8 cellular contexts compared by ENCODE assay signal in the genomic region with DNA sequence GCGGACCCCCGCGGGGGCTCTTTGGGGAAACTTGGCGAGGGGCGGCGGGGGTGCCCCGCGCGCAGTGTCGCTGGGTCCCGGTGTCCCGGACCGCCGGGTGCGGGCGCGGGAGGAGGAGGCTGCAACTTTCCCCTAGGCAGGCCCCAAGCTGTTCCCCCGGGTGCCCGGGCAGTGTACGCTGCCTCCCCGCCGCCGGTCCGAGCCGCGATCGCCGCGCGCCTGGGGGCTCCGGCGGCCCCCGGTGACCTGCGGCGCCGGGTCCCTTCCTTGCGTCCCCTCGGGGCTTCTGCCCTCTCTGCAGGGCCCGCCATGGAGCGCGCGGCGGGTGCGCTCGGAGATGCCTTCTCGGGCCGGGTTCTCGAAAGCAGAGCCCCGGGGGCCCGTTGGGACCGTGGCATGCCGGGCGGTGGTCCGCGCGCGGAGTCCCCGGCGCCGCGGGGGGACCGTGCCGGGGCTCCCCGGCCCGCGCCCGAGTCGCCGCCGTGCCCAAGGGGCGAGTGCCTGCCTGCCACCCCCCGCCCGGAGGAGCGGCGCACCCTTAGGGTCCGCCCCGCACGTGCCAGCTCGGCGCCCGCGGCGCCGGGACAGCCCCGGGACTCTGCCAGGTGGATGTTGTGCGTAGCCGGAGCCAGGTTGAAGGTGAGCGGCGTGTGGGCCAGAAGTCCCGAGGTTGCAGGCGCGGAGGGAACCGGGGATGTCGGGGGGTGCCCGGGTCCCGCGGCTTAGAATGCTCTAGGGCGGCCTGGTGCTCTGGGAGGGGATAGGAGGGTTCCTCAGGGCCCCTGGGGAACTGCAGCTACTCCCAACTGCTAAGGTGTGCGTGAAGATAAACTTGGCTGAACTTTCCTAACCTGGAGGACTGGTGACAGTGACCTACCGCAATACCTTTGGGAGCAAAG. TPM values are rescaled to one million over a fixed set of nuclear protein-coding genes. Genes with fewer than 3 reads are reported as not detected.
DNase-seq lines count a peak whose midpoint lies in the region; ATAC-seq and TF ChIP-seq lines count a peak whose summit lies in the region.

A gene with protein sequence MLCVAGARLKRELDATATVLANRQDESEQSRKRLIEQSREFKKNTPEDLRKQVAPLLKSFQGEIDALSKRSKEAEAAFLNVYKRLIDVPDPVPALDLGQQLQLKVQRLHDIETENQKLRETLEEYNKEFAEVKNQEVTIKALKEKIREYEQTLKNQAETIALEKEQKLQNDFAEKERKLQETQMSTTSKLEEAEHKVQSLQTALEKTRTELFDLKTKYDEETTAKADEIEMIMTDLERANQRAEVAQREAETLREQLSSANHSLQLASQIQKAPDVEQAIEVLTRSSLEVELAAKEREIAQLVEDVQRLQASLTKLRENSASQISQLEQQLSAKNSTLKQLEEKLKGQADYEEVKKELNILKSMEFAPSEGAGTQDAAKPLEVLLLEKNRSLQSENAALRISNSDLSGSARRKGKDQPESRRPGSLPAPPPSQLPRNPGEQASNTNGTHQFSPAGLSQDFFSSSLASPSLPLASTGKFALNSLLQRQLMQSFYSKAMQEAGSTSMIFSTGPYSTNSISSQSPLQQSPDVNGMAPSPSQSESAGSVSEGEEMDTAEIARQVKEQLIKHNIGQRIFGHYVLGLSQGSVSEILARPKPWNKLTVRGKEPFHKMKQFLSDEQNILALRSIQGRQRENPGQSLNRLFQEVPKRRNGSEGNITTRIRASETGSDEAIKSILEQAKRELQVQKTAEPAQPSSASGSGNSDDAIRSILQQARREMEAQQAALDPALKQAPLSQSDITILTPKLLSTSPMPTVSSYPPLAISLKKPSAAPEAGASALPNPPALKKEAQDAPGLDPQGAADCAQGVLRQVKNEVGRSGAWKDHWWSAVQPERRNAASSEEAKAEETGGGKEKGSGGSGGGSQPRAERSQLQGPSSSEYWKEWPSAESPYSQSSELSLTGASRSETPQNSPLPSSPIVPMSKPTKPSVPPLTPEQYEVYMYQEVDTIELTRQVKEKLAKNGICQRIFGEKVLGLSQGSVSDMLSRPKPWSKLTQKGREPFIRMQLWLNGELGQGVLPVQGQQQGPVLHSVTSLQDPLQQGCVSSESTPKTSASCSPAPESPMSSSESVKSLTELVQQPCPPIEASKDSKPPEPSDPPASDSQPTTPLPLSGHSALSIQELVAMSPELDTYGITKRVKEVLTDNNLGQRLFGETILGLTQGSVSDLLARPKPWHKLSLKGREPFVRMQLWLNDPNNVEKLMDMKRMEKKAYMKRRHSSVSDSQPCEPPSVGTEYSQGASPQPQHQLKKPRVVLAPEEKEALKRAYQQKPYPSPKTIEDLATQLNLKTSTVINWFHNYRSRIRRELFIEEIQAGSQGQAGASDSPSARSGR (N-terminal part only) (plus strand): TSS at position 596 of the 899 bp plus-strand sequence. CDS start 14 bp downstream, at position 610.

- DNase-seq in ACHN, result peak; percentile 19
- DNase-seq in H7, result peak; percentile 73
- DNase-seq in SK-N-MC (ENCODE audit: low read depth, low spot score), result no peak
- DNase-seq in MCF 10A (ENCODE audit: unreplicated experiment), result peak; percentile 38
- no peak for DNase-seq in kidney epithelial cell (ENCODE audit: low read depth)
- peak; percentile 37 to 47 for DNase-seq in stimulated activated CD4-positive, alpha-beta T cell treated with anti-CD3 and anti-CD28 coated beads, Interleukin-2, amount 100 ng/mL, for 24 hours

- H3K4me3 Mint-ChIP-seq in MCF 10A (ENCODE audit: unreplicated experiment), result peak within 1 kb of the TSS; percentile 78

- no peaks in the 10 kb centered on the region for H3K9me3 Mint-ChIP-seq in MCF 10A (ENCODE audit: unreplicated experiment)

- H3K4me3 ChIP-seq in H7 (ENCODE audit: insufficient read depth, low read depth, low read length) (peak within 1 kb of the TSS; percentile 81), SK-N-MC (peak within 1 kb of the TSS; percentile 83), kidney epithelial cell (ENCODE audit: low read depth, low read length) (peak within 1 kb of the TSS; percentile 73)

- H3K27me3 ChIP-seq in H7 (ENCODE audit: control insufficient read depth, insufficient read depth, low read length), result peaks cover 8% of the 10 kb centered on the region
- no peaks in the 10 kb centered on the region for H3K27me3 ChIP-seq in kidney epithelial cell (ENCODE audit: control insufficient read depth, insufficient read depth, low read length)

- intact Hi-C loops in MCF 10A (cut with micrococcal nuclease), result no loop called here

- in situ Hi-C loops in ACHN (cut with HindIII; ENCODE audit: low pct_ligation_motif_present, low pct_unique_long_range_greater_than_20kb, low sequenced_read_pairs), result no loop called here

- H3K27ac ChIP-seq in SK-N-MC, result no peak within 1 kb of the TSS

- no TSS peak for BruUV-seq in MCF 10A (replicated peaks; lab: Mats Ljungman, UMichigan)

- H3K36me3 Mint-ChIP-seq in MCF 10A (ENCODE audit: insufficient read depth, unreplicated experiment), result no peaks in the 10 kb centered on the region

- POLR2A ChIA-PET in MCF 10A (lab: Yijun Ruan, JAX), result interaction anchor here (1.3 kb wide), 1 partner anchor 336 kb away, joined by 4 read pairs; no protein-coding TSS in a partner anchor

- no peaks in the 10 kb centered on the region for H3K36me3 ChIP-seq in H7 (replicated peaks; ENCODE audit: control insufficient read depth, insufficient read depth, low read length)
- H3K36me3 ChIP-seq in SK-N-MC (ENCODE audit: insufficient read depth, low read length), result no peaks in the 10 kb centered on the region
- no peaks in the 10 kb centered on the region for H3K36me3 ChIP-seq in kidney epithelial cell (ENCODE audit: control insufficient read depth, insufficient read depth, low read length)

- no peak for ATAC-seq in HG03025 (IDR thresholded peaks at IDR 0.05; ENCODE audit: low FRiP score, unreplicated experiment)
- ATAC-seq in GM21447 (IDR thresholded peaks at IDR 0.05; ENCODE audit: unreplicated experiment), result no peak

- CTCF ChIA-PET in MCF 10A (lab: Yijun Ruan, JAX), result interaction anchor here (1.0 to 3.2 kb wide), 4 partner anchors 39 to 211 kb away, joined by 3 to 8 read pairs (median 4); no protein-coding TSS in a partner anchor

- peak within 1 kb of the TSS; percentile 63 for H3K9ac ChIP-seq in SK-N-MC (ENCODE audit: insufficient read length)

- H3K27me3 Mint-ChIP-seq in MCF 10A (ENCODE audit: insufficient read depth, unreplicated experiment), result no peaks in the 10 kb centered on the region

- peaks cover 21% of the 10 kb centered on the region for H3K4me1 Mint-ChIP-seq in MCF 10A (ENCODE audit: insufficient read depth, unreplicated experiment)

- TF ChIP-seq CTCF in MCF 10A (IDR thresholded peaks at IDR 0.05; ENCODE audit: unreplicated experiment), result no peak
- TF ChIP-seq CTCF in kidney epithelial cell (IDR thresholded peaks at IDR 0.05; ENCODE audit: insufficient read depth, low read length, poor library complexity, severe bottlenecking), result no peak

- no peak within 1 kb of the TSS for H3K27ac Mint-ChIP-seq in MCF 10A (ENCODE audit: low read depth, unreplicated experiment)

- no peaks in the 10 kb centered on the region for H3K9me3 ChIP-seq in SK-N-MC (ENCODE audit: low read depth, low read length)

RNA-seq across cellular contexts. Expression of the gene that starts here (rescaled TPM):
- total RNA-seq in H7 (2014; rRNA removed; shearing (Covaris generic)), result 25.3 and 28.2 TPM in 2 replicates
- total RNA-seq in MCF 10A (2022) (47.6 and 63.7 TPM in 2 replicates), kidney epithelial cell (56.7 and 65.2 TPM in 2 replicates)

Comparison
In these comparisons a context has a peak if more than half of its experiments do, and no peak if none do; other contexts are left out.
1. DNase-seq: peak in ACHN (single experiment), H7 (single experiment), MCF 10A (single experiment) and stimulated activated CD4-positive, alpha-beta T cell treated with anti-CD3 and anti-CD28 coated beads, Interleukin-2, amount 100 ng/mL, for 24 hours (2 of 2); none in SK-N-MC (single experiment) and kidney epithelial cell (single experiment).
2. Peak in every context shown above with its lines, with median percentiles within 50 percentile points of each other: H3K4me3 ChIP-seq.